19 cellular contexts compared by ENCODE assay signal in genomic region chr3:72604287-72604686, GRCh38.
"Had no signal": no experiment of that assay in that cellular context is flagged by ENCODE, and none has a peak within 500 bp of the region (broad histone marks: within the 10 kb centered on the region; RNA-seq: fewer than 3 reads in every experiment).

No MANE protein-coding gene starts in this region.

- H3K4me3 ChIP-seq: body of pancreas, left ventricle myocardium inferior, right atrium auricular region, skin epidermis, tibial nerve, uterus had no signal

- H3K4me1 ChIP-seq: left ventricle myocardium inferior, right atrium auricular region, uterus had no signal

- H3K9me3 ChIP-seq: body of pancreas, left ventricle myocardium inferior, right atrium auricular region, tibial nerve, uterus had no signal

- ATAC-seq: activated T-cell treated with anti-CD3 and anti-CD28 coated beads, Interleukin-2, amount 50 U/mL, for 72 hours; body of pancreas; effector memory CD8-positive, alpha-beta T cell; natural killer cell; stimulated activated naive B cell treated with anti-CD40 and anti-IgM and Interleukin-4, amounts not matched to agents 10 μg/mL and 1 μg/mL and 100 μg/mL, for 72 hours had no signal

- H3K27ac ChIP-seq: body of pancreas, epithelial cell of prostate, left ventricle myocardium inferior, right atrium auricular region, tibial nerve had no signal

- DNase-seq: activated CD4-positive, alpha-beta T cell treated with anti-CD3 and anti-CD28 coated beads, Interleukin-2, amount 10 ng/mL, durations not matched to agents 7 days and 5 days; activated CD8-positive, alpha-beta memory T cell treated with anti-CD3 and anti-CD28 coated beads, Interleukin-2, amount 50 U/mL, for 48 hours; activated gamma-delta T cell treated with Interleukin-2 at 50 U/mL for 16 hours; activated T-cell treated with anti-CD3 and anti-CD28 coated beads, Interleukin-2, amount 50 U/mL, for 72 hours; amniotic stem cell; body of pancreas; effector memory CD8-positive, alpha-beta T cell; kidney; left ventricle myocardium inferior; mesenchymal stem cell; natural killer cell; stimulated activated CD4-positive, alpha-beta T cell treated with anti-CD3 and anti-CD28 coated beads, Interleukin-15, amount 100 ng/mL, for 24 hours; stimulated activated CD4-positive, alpha-beta T cell treated with anti-CD3 and anti-CD28 coated beads, Interleukin-4, amount 100 ng/mL, for 1 hour; stimulated activated naive B cell treated with anti-CD40 and anti-IgM and Interleukin-4, amounts not matched to agents 10 μg/mL and 1 μg/mL and 100 μg/mL, for 72 hours; uterus had no signal

- H3K36me3 ChIP-seq: left ventricle myocardium inferior, right atrium auricular region, tibial nerve, uterus had no signal

- H3K27me3 ChIP-seq: body of pancreas, right atrium auricular region, tibial nerve, uterus had no signal
